18 cellular contexts compared by ENCODE assay signal in genomic region chr4:146632770-146633470, GRCh38. TPM values are rescaled to one million over a fixed set of nuclear protein-coding genes. Genes with fewer than 3 reads are reported as not detected.
DNase-seq lines count a peak whose midpoint lies in the region; ATAC-seq and TF ChIP-seq lines count a peak whose summit lies in the region.
"Had no signal": no experiment of that assay in that cellular context is flagged by ENCODE, and none has a peak within 500 bp of the region (broad histone marks: within the 10 kb centered on the region; RNA-seq: fewer than 3 reads in every experiment).

No MANE protein-coding gene starts in this region.

- no peak for DNase-seq in A673 (ENCODE audit: low spot score)
- DNase-seq in glutamatergic neuron = no peak
- DNase-seq in T-helper 17 cell = no peak
- DNase-seq in stimulated activated naive CD4-positive, alpha-beta T cell treated with Interleukin-2 at 50 U/mL for 16 hours (lab: John Stamatoyannopoulos, UW) = no peak
- no peak for DNase-seq in KG1 (lab: John Stamatoyannopoulos, UW)
- DNase-seq: 8988T; ACHN; CD4-positive, CD25-positive, alpha-beta regulatory T cell; DMS79; GOT3; HCEC 1CT; HFFc6 had no signal

- ATAC-seq in T-helper 17 cell = no peak
- ATAC-seq in HG02588 (IDR thresholded peaks at IDR 0.05; ENCODE audit: unreplicated experiment) = no peak

- no TSS peak for BruUV-seq in A673 (replicated peaks; lab: Mats Ljungman, UMichigan)

- H3K9me3 ChIP-seq in A673 (ENCODE audit: low read depth, low read length, poor library complexity, severe bottlenecking) = no peaks in the 10 kb centered on the region
- H3K9me3 ChIP-seq in HUES64 (ENCODE audit: insufficient read depth, low read depth, low read length) = no peaks in the 10 kb centered on the region
- H3K9me3 ChIP-seq in iPS-20b (ENCODE audit: insufficient read depth, low read depth, low read length) = no peaks in the 10 kb centered on the region
- H3K9me3 ChIP-seq in T-helper 17 cell (ENCODE audit: control insufficient read depth, low read length, poor library complexity, severe bottlenecking) = no peaks in the 10 kb centered on the region

- TF ChIP-seq CTCF in A673 (conservative IDR thresholded peaks at IDR 0.05; ENCODE audit: low read depth, low read length) (no peak), glutamatergic neuron (IDR thresholded peaks at IDR 0.05; ENCODE audit: partially characterized antibody, unreplicated experiment) (no peak)

- intact Hi-C loops in A673 (cut with micrococcal nuclease; ENCODE audit: unreplicated experiment) = no loop called here

- H3K27ac Mint-ChIP-seq in glutamatergic neuron (ENCODE audit: unreplicated experiment) (no peak overlapping the region), T-helper 17 cell (no peak overlapping the region)
- H3K27ac Mint-ChIP-seq: CD4-positive, CD25-positive, alpha-beta regulatory T cell; HFFc6 had no signal

- H3K4me3 ChIP-seq in A673 (ENCODE audit: low read depth, low read length, poor library complexity, severe bottlenecking) (peak overlapping the region; percentile 30), HUES64 (ENCODE audit: low read length) (peak overlapping the region; percentile 14), iPS-20b (ENCODE audit: low read length) (peak overlapping the region; percentile 41; the same call in 1 of the 2 replicates)
- H3K4me3 ChIP-seq: BLaER1 treated with 17β-estradiol and CSF1 and Interleukin-3, amounts not matched to agents 10 nM and 100 nM had no signal

- 39% methylated on average over 28 of the region's 28 CpGs for WGBS in HUES64

- H3K27me3 Mint-ChIP-seq in glutamatergic neuron (ENCODE audit: unreplicated experiment) = peaks cover 32% of the 10 kb centered on the region
- H3K27me3 Mint-ChIP-seq in T-helper 17 cell = peaks cover 74% of the 10 kb centered on the region

- peak overlapping the region; percentile 44 for H3K4me3 Mint-ChIP-seq in glutamatergic neuron (ENCODE audit: unreplicated experiment)
- no peak overlapping the region for H3K4me3 Mint-ChIP-seq in T-helper 17 cell
- H3K4me3 Mint-ChIP-seq: CD4-positive, CD25-positive, alpha-beta regulatory T cell; HFFc6 had no signal

- no peaks in the 10 kb centered on the region for H3K36me3 Mint-ChIP-seq in glutamatergic neuron (ENCODE audit: unreplicated experiment)
- peaks cover 2% of the 10 kb centered on the region for H3K36me3 Mint-ChIP-seq in T-helper 17 cell (ENCODE audit: low read depth)
- H3K36me3 Mint-ChIP-seq: CD4-positive, CD25-positive, alpha-beta regulatory T cell had no signal

- CTCF ChIA-PET in A673 (lab: Charles Lee) = no interaction called here

- peaks cover 20% of the 10 kb centered on the region for H3K4me1 Mint-ChIP-seq in glutamatergic neuron (ENCODE audit: low read depth, unreplicated experiment)
- H3K4me1 Mint-ChIP-seq in T-helper 17 cell = no peaks in the 10 kb centered on the region

- H3K9ac ChIP-seq in HUES64 (ENCODE audit: low read depth, low read length) = no peak overlapping the region
- H3K9ac ChIP-seq in iPS-20b (ENCODE audit: low read depth, low read length) = no peak overlapping the region
- H3K9ac ChIP-seq: BLaER1 treated with 17β-estradiol and CSF1 and Interleukin-3, amounts not matched to agents 10 nM and 100 nM had no signal

- H3K27ac ChIP-seq in A673 (ENCODE audit: low read depth, low read length, poor library complexity, severe bottlenecking) (no peak overlapping the region), HUES64 (ENCODE audit: low read depth, low read length) (no peak overlapping the region), iPS-20b (ENCODE audit: low read length) (no peak overlapping the region)
- H3K27ac ChIP-seq: BLaER1 treated with 17β-estradiol and CSF1 and Interleukin-3, amounts not matched to agents 10 nM and 100 nM had no signal

- peaks cover 15% of the 10 kb centered on the region for H3K9me3 Mint-ChIP-seq in glutamatergic neuron (ENCODE audit: unreplicated experiment)

- no peaks in the 10 kb centered on the region for H3K36me3 ChIP-seq in A673 (ENCODE audit: insufficient read depth, low read length, poor library complexity, severe bottlenecking)
- no peaks in the 10 kb centered on the region for H3K36me3 ChIP-seq in HUES64 (ENCODE audit: insufficient read depth, low read length)
- H3K36me3 ChIP-seq in iPS-20b (ENCODE audit: insufficient read depth, low read depth, low read length) = no peaks in the 10 kb centered on the region
- H3K36me3 ChIP-seq: BLaER1 treated with 17β-estradiol and CSF1 and Interleukin-3, amounts not matched to agents 10 nM and 100 nM had no signal

- POLR2A ChIA-PET in A673 (lab: Charles Lee; ENCODE audit: low non-redundant PET) = no interaction called here

- H3K4me1 ChIP-seq in A673 (ENCODE audit: insufficient read depth, low read length, poor library complexity, severe bottlenecking) (peaks cover 5% of the 10 kb centered on the region), HUES64 (ENCODE audit: insufficient read depth, low read length) (peaks cover 14% of the 10 kb centered on the region; the same call in 1 of the 2 replicates), iPS-20b (ENCODE audit: insufficient read depth, low read length) (no peaks in the 10 kb centered on the region; the same call in 1 of the 2 replicates)
- H3K4me1 ChIP-seq: BLaER1 treated with 17β-estradiol and CSF1 and Interleukin-3, amounts not matched to agents 10 nM and 100 nM had no signal

- H3K27me3 ChIP-seq in A673 (replicated peaks; ENCODE audit: insufficient read depth, low read depth, low read length, poor library complexity) = peaks cover 65% of the 10 kb centered on the region
- peaks cover 100% of the 10 kb centered on the region for H3K27me3 ChIP-seq in HUES64 (ENCODE audit: insufficient read depth, low read length)
- peaks cover 100% of the 10 kb centered on the region for H3K27me3 ChIP-seq in iPS-20b (ENCODE audit: insufficient read depth, low read length)
- H3K27me3 ChIP-seq: BLaER1 treated with 17β-estradiol and CSF1 and Interleukin-3, amounts not matched to agents 10 nM and 100 nM had no signal

RNA-seq across cellular contexts. Expression of gene POU4F2, which starts 5.8 kb away (rescaled TPM):
- total RNA-seq in A673 (2021) (2.6 and 4.6 TPM in 2 replicates), glutamatergic neuron (ENCODE audit: unreplicated experiment) (1.8 TPM), T-helper 17 cell (not detected)
- polyA plus RNA-seq in HUES64 (2013, experiment 1 of 2) = 0.10 TPM
- polyA plus RNA-seq in HUES64 (2013, experiment 2 of 2) = 0.19 TPM
- total RNA-seq: CD4-positive, CD25-positive, alpha-beta regulatory T cell; HepG2; HFFc6; HT-29 had no signal
- polyA plus RNA-seq: CD4-positive, CD25-positive, alpha-beta regulatory T cell; HepG2 had no signal
